In genomic region chr3:101722394-101723173, GRCh38 we compare ENCODE assay signal across 8 cellular contexts. TPM values are rescaled to one million over a fixed set of nuclear protein-coding genes. Genes with fewer than 3 reads are reported as not detected.
DNase-seq lines count a peak whose midpoint lies in the region; ATAC-seq and TF ChIP-seq lines count a peak whose summit lies in the region.

No MANE protein-coding gene starts in this region.

- H3K36me3 Mint-ChIP-seq in activated CD4-positive, alpha-beta T cell treated with anti-CD3 and anti-CD28 coated beads, Interleukin-2, amount 10 ng/mL, durations not matched to agents 7 days and 5 days (ENCODE audit: low read depth), result peaks cover 13% of the 10 kb centered on the region

- H3K4me1 ChIP-seq in BLaER1 treated with 17β-estradiol and CSF1 and Interleukin-3, amounts not matched to agents 10 nM and 100 nM, result peaks cover 30 to 51% (median 43%) of the 10 kb centered on the region in 10 experiments
- H3K4me1 ChIP-seq in upper lobe of left lung, result peaks cover 7 to 17% (median 12%) of the 10 kb centered on the region in 4 donors
- peaks cover 19% of the 10 kb centered on the region for H3K4me1 ChIP-seq in PC-3 (ENCODE audit: insufficient read depth, low read length)

- intact Hi-C loops in PC-3 (cut with micrococcal nuclease), result loop anchor here (5.0 kb wide), 1 partner anchor 35 kb away; the partner anchor contains the start of gene RPL24

- no peaks in the 10 kb centered on the region for H3F3A ChIP-seq in PC-3 (ENCODE audit: low read length, unreplicated experiment)

- 70 to 74% methylated on average over 7 of the region's 7 CpGs for WGBS in upper lobe of left lung, 2 donors

- no peaks in the 10 kb centered on the region for H3K27me3 ChIP-seq in BLaER1 treated with 17β-estradiol and CSF1 and Interleukin-3, amounts not matched to agents 10 nM and 100 nM
- H3K27me3 ChIP-seq in upper lobe of left lung, result no peaks in the 10 kb centered on the region
- H3K27me3 ChIP-seq in PC-3 (ENCODE audit: low read length), result no peaks in the 10 kb centered on the region

- H3K9me3 Mint-ChIP-seq in activated CD4-positive, alpha-beta T cell treated with anti-CD3 and anti-CD28 coated beads, Interleukin-2, amount 10 ng/mL, durations not matched to agents 7 days and 5 days, result no peaks in the 10 kb centered on the region

- H4K20me1 ChIP-seq in BLaER1 treated with 17β-estradiol and CSF1 and Interleukin-3, amounts not matched to agents 10 nM and 100 nM, result no peaks in the 10 kb centered on the region
- H4K20me1 ChIP-seq in PC-3 (ENCODE audit: low read length), result no peaks in the 10 kb centered on the region

- CTCF ChIA-PET in activated CD4-positive, alpha-beta T cell treated with anti-CD3 and anti-CD28 coated beads, Interleukin-2, amount 10 ng/mL, durations not matched to agents 7 days and 5 days (lab: Charles Lee), result interaction anchor here (1.3 to 1.8 kb wide), 3 partner anchors 15 to 137 kb away, joined by 3 to 6 read pairs (median 4); no protein-coding TSS in a partner anchor
- CTCF ChIA-PET in PC-3 (lab: Charles Lee), result no interaction called here

- no peaks in the 10 kb centered on the region for H3K9me2 ChIP-seq in PC-3 (replicated peaks; ENCODE audit: low read length)

- H3K79me2 ChIP-seq in PC-3 (ENCODE audit: low read length), result peaks cover 22% of the 10 kb centered on the region

- peaks cover 0 to 13% (median 8%) of the 10 kb centered on the region in 11 experiments; a peak in 14 of 22 replicates for H3K36me3 ChIP-seq in BLaER1 treated with 17β-estradiol and CSF1 and Interleukin-3, amounts not matched to agents 10 nM and 100 nM
- peaks cover 0 to 4% (median 0%) of the 10 kb centered on the region in 4 donors for H3K36me3 ChIP-seq in upper lobe of left lung
- H3K36me3 ChIP-seq in PC-3 (ENCODE audit: low read depth, low read length), result no peaks in the 10 kb centered on the region

- no peak overlapping the region for H3K4me3 ChIP-seq in BLaER1 treated with 17β-estradiol and CSF1 and Interleukin-3, amounts not matched to agents 10 nM and 100 nM
- H3K4me3 ChIP-seq in upper lobe of left lung (no peak overlapping the region), PC-3 (ENCODE audit: low read length) (no peak overlapping the region)

- no peaks in the 10 kb centered on the region for H3K9me3 ChIP-seq in BLaER1 treated with 17β-estradiol and CSF1 and Interleukin-3, amounts not matched to agents 10 nM and 100 nM (replicated peaks in 1 of 11)
- no peaks in the 10 kb centered on the region for H3K9me3 ChIP-seq in upper lobe of left lung
- no peaks in the 10 kb centered on the region for H3K9me3 ChIP-seq in PC-3 (ENCODE audit: low read length)

- H3K4me1 Mint-ChIP-seq in activated CD4-positive, alpha-beta T cell treated with anti-CD3 and anti-CD28 coated beads, Interleukin-2, amount 10 ng/mL, durations not matched to agents 7 days and 5 days, result peaks cover 49% of the 10 kb centered on the region

- peak overlapping the region in 9 of 11 experiments; percentile 1 to 68 (median 56); a peak in 15 of 22 replicates for H3K27ac ChIP-seq in BLaER1 treated with 17β-estradiol and CSF1 and Interleukin-3, amounts not matched to agents 10 nM and 100 nM
- peak overlapping the region in 2 of 4 donors; percentile 35 to 63 for H3K27ac ChIP-seq in upper lobe of left lung
- no peak overlapping the region for H3K27ac ChIP-seq in PC-3 (ENCODE audit: low read length)

- no peaks in the 10 kb centered on the region for H3K27me3 Mint-ChIP-seq in activated CD4-positive, alpha-beta T cell treated with anti-CD3 and anti-CD28 coated beads, Interleukin-2, amount 10 ng/mL, durations not matched to agents 7 days and 5 days

- H3K27ac Mint-ChIP-seq in activated CD4-positive, alpha-beta T cell treated with anti-CD3 and anti-CD28 coated beads, Interleukin-2, amount 10 ng/mL, durations not matched to agents 7 days and 5 days, result peak overlapping the region; percentile 92

- TF ChIP-seq CTCF in upper lobe of left lung (IDR thresholded peaks at IDR 0.05) (no peak), PC-3 (conservative IDR thresholded peaks at IDR 0.05; ENCODE audit: low read depth, low read length) (no peak)

- TF ChIP-seq EP300 in upper lobe of left lung (IDR thresholded peaks at IDR 0.05), result no peak

- H2AFZ ChIP-seq in PC-3 (ENCODE audit: low read length), result no peak overlapping the region

- H3K4me2 ChIP-seq in BLaER1 treated with 17β-estradiol and CSF1 and Interleukin-3, amounts not matched to agents 10 nM and 100 nM, result peak overlapping the region; percentile 39 to 87 (median 64)
- no peak overlapping the region for H3K4me2 ChIP-seq in PC-3 (ENCODE audit: low read length)

- POLR2A ChIA-PET in activated CD4-positive, alpha-beta T cell treated with anti-CD3 and anti-CD28 coated beads, Interleukin-2, amount 10 ng/mL, durations not matched to agents 7 days and 5 days (lab: Charles Lee), result interaction anchor here (0.6 kb wide), 2 partner anchors 27 to 162 kb away, joined by 3 to 4 read pairs; no protein-coding TSS in a partner anchor
- POLR2A ChIA-PET in PC-3 (lab: Charles Lee; ENCODE audit: unreplicated experiment), result no interaction called here

- BruUV-seq in PC-3 (replicated peaks; lab: Mats Ljungman, UMichigan), result no TSS peak

- peak overlapping the region in 5 of 11 experiments; percentile 5 to 48 (median 27); a peak in 7 of 22 replicates for H3K9ac ChIP-seq in BLaER1 treated with 17β-estradiol and CSF1 and Interleukin-3, amounts not matched to agents 10 nM and 100 nM
- H3K9ac ChIP-seq in PC-3 (ENCODE audit: low read length), result no peak overlapping the region

- ATAC-seq in GM19351 (IDR thresholded peaks at IDR 0.05; ENCODE audit: unreplicated experiment) (peak; percentile 57), HG03280 (IDR thresholded peaks at IDR 0.05; ENCODE audit: unreplicated experiment) (peak; percentile 48), upper lobe of left lung (ENCODE audit: low FRiP score in 2 of 2) (no peak), PC-3 (no peak)

- TF ChIP-seq POLR2A in upper lobe of left lung (IDR thresholded peaks at IDR 0.05), result no peak

- DNase-seq in activated CD4-positive, alpha-beta T cell treated with anti-CD3 and anti-CD28 coated beads, Interleukin-2, amount 10 ng/mL, durations not matched to agents 7 days and 5 days, result peak; percentile 29
- DNase-seq in LoVo (ENCODE audit: low spot score) (no peak), upper lobe of left lung (no peak), NCI-H2227 treated with DMSO at 0.1 percent for 48 hours (lab: John Stamatoyannopoulos, UW) (no peak), PC-3 (no peak)

- H3K4me3 Mint-ChIP-seq in activated CD4-positive, alpha-beta T cell treated with anti-CD3 and anti-CD28 coated beads, Interleukin-2, amount 10 ng/mL, durations not matched to agents 7 days and 5 days, result peak overlapping the region; percentile 49

RNA-seq across cellular contexts. Expression of gene CEP97, which starts 1.8 kb away (rescaled TPM):
- total RNA-seq in activated CD4-positive, alpha-beta T cell treated with anti-CD3 and anti-CD28 coated beads, Interleukin-2, amount 10 ng/mL, durations not matched to agents 7 days and 5 days, result 10 to 100 TPM; 23.7 to 24.5 TPM
- total RNA-seq in upper lobe of left lung (10 to 100 TPM in 1 of 6 donors, 1 to 10 TPM in 5; 4.7 to 14.9 (median 7.7) TPM), PC-3 (2014; rRNA removed) (12.1 and 14.1 TPM in 2 replicates)

RNA-seq across cellular contexts. Expression of gene RPL24, which starts 36.1 kb away (rescaled TPM):
- 1,000 to 10,000 TPM; 1,026 to 1,105 TPM for total RNA-seq in activated CD4-positive, alpha-beta T cell treated with anti-CD3 and anti-CD28 coated beads, Interleukin-2, amount 10 ng/mL, durations not matched to agents 7 days and 5 days
- 1,000 to 10,000 TPM in 1 of 6 donors, 100 to 1,000 TPM in 5; 695 to 1,240 (median 904) TPM for total RNA-seq in upper lobe of left lung
- total RNA-seq in PC-3 (2014; rRNA removed), result 2,441 and 2,844 TPM in 2 replicates

RNA-seq across cellular contexts. Expression of gene ZBTB11, which starts 45.7 kb away (rescaled TPM):
- 10 to 100 TPM; 30.5 to 34.0 TPM for total RNA-seq in activated CD4-positive, alpha-beta T cell treated with anti-CD3 and anti-CD28 coated beads, Interleukin-2, amount 10 ng/mL, durations not matched to agents 7 days and 5 days
- total RNA-seq in upper lobe of left lung (10 to 100 TPM; 16.3 to 41.4 (median 19.8) TPM), PC-3 (2014; rRNA removed) (22.8 and 27.6 TPM in 2 replicates)

RNA-seq across cellular contexts. Expression of gene NXPE3, which starts 56.4 kb away (rescaled TPM):
- 10 to 100 TPM; 28.5 to 29.5 TPM for total RNA-seq in activated CD4-positive, alpha-beta T cell treated with anti-CD3 and anti-CD28 coated beads, Interleukin-2, amount 10 ng/mL, durations not matched to agents 7 days and 5 days
- total RNA-seq in upper lobe of left lung, result 10 to 100 TPM in 5 of 6 donors, 1 to 10 TPM in 1; 7.2 to 16.8 (median 15.5) TPM
- 11.6 and 12.6 TPM in 2 replicates for total RNA-seq in PC-3 (2014; rRNA removed)

Comparison
In these comparisons a context has a peak if more than half of its experiments do, and no peak if none do; other contexts are left out.
1. ATAC-seq: peak in GM19351 (single experiment) and HG03280 (single experiment); none in upper lobe of left lung (0 of 2) and PC-3 (single experiment).